In genomic region chr12:104091136-104091535, GRCh38 we compare ENCODE assay signal across 29 cellular contexts. TPM values are rescaled to one million over a fixed set of nuclear protein-coding genes. Genes with fewer than 3 reads are reported as not detected.
"Had no signal": no experiment of that assay in that cellular context is flagged by ENCODE, and none has a peak within 500 bp of the region (broad histone marks: within the 10 kb centered on the region; RNA-seq: fewer than 3 reads in every experiment).

No MANE protein-coding gene starts in this region.

- H3K4me3 ChIP-seq: dorsolateral prefrontal cortex, esophagus muscularis mucosa, gastrocnemius medialis, left ventricle myocardium inferior, lower lobe of right lung, mucosa of descending colon, pancreas, psoas muscle, right lobe of liver, spleen, tibial artery, upper lobe of left lung, uterus had no signal

- H3K27ac ChIP-seq: dorsolateral prefrontal cortex, epithelial cell of prostate, esophagus muscularis mucosa, gastrocnemius medialis, left ventricle myocardium inferior, lower lobe of right lung, pancreas, psoas muscle, right lobe of liver, spleen, tibial artery, upper lobe of left lung, uterus had no signal

- H3K27me3 Mint-ChIP-seq: naive thymus-derived CD8-positive, alpha-beta T cell; stimulated activated memory B cell treated with anti-CD40 and anti-IgM and Interleukin-4, amounts not matched to agents 10 μg/mL and 1 μg/mL and 100 μg/mL, for 72 hours; stimulated activated naive CD8-positive, alpha-beta T cell treated with anti-CD3 and anti-CD28 coated beads, Interleukin-15, Interleukin-2, amounts not matched to agents 100 ng/mL and 50 ng/mL, for 24 hours had no signal

- H3K4me3 Mint-ChIP-seq: immature natural killer cell; naive thymus-derived CD8-positive, alpha-beta T cell; neural crest cell; stimulated activated memory B cell treated with anti-CD40 and anti-IgM and Interleukin-4, amounts not matched to agents 10 μg/mL and 1 μg/mL and 100 μg/mL, for 72 hours; stimulated activated naive CD8-positive, alpha-beta T cell treated with anti-CD3 and anti-CD28 coated beads, Interleukin-15, Interleukin-2, amounts not matched to agents 100 ng/mL and 50 ng/mL, for 24 hours had no signal

- H3K9me3 ChIP-seq: esophagus muscularis mucosa, gastrocnemius medialis, left ventricle myocardium inferior, lower lobe of right lung, mucosa of descending colon, pancreas, psoas muscle, right lobe of liver, spleen, tibial artery, upper lobe of left lung, uterus had no signal

- H3K4me1 ChIP-seq: esophagus muscularis mucosa, gastrocnemius medialis, left ventricle myocardium inferior, lower lobe of right lung, pancreas, psoas muscle, right lobe of liver, spleen, tibial artery, upper lobe of left lung, uterus had no signal

- H3K4me1 Mint-ChIP-seq: immature natural killer cell; naive thymus-derived CD8-positive, alpha-beta T cell; stimulated activated memory B cell treated with anti-CD40 and anti-IgM and Interleukin-4, amounts not matched to agents 10 μg/mL and 1 μg/mL and 100 μg/mL, for 72 hours had no signal

- H3K27ac Mint-ChIP-seq: stimulated activated memory B cell treated with anti-CD40 and anti-IgM and Interleukin-4, amounts not matched to agents 10 μg/mL and 1 μg/mL and 100 μg/mL, for 72 hours; stimulated activated naive CD8-positive, alpha-beta T cell treated with anti-CD3 and anti-CD28 coated beads, Interleukin-15, Interleukin-2, amounts not matched to agents 100 ng/mL and 50 ng/mL, for 24 hours had no signal

- H3K9me3 Mint-ChIP-seq: immature natural killer cell; naive thymus-derived CD8-positive, alpha-beta T cell; neural crest cell; stimulated activated memory B cell treated with anti-CD40 and anti-IgM and Interleukin-4, amounts not matched to agents 10 μg/mL and 1 μg/mL and 100 μg/mL, for 72 hours; stimulated activated naive CD8-positive, alpha-beta T cell treated with anti-CD3 and anti-CD28 coated beads, Interleukin-15, Interleukin-2, amounts not matched to agents 100 ng/mL and 50 ng/mL, for 24 hours had no signal

- DNase-seq: cortex of kidney; dorsolateral prefrontal cortex; effector CD8-positive, alpha-beta T cell; gastrocnemius medialis; glutamatergic neuron; immature natural killer cell; kidney; left cardiac atrium; left ventricle myocardium inferior; lower lobe of right lung; mucosa of descending colon; naive thymus-derived CD8-positive, alpha-beta T cell; occipital lobe; pancreas; psoas muscle; retina; right lobe of liver; spleen; stimulated activated CD4-positive, alpha-beta T cell treated with anti-CD3 and anti-CD28 coated beads, Interleukin-15, amount 100 ng/mL, for 24 hours; stimulated activated CD4-positive, alpha-beta T cell treated with anti-CD3 and anti-CD28 coated beads, Interleukin-1b, Interleukin-23, amount 100 ng/mL, for 48 hours; stimulated activated CD4-positive, alpha-beta T cell treated with anti-CD3 and anti-CD28 coated beads, Interleukin-4, amount 100 ng/mL, for 24 hours; tibial artery; upper lobe of left lung; uterus had no signal

- H3K36me3 ChIP-seq: uterus had no signal

- ATAC-seq: gastrocnemius medialis; left cardiac atrium; lower lobe of right lung; mucosa of descending colon; naive thymus-derived CD8-positive, alpha-beta T cell; pancreas; psoas muscle; right lobe of liver; stimulated activated memory B cell treated with anti-CD40 and anti-IgM and Interleukin-4, amounts not matched to agents 10 μg/mL and 1 μg/mL and 100 μg/mL, for 72 hours had no signal

- H3K27me3 ChIP-seq: dorsolateral prefrontal cortex, esophagus muscularis mucosa, gastrocnemius medialis, pancreas, right lobe of liver, spleen, tibial artery, upper lobe of left lung, uterus had no signal

RNA-seq across cellular contexts. Expression of gene GLT8D2, which starts 41.1 kb away (rescaled TPM):
- total RNA-seq: naive thymus-derived CD8-positive, alpha-beta T cell had no signal
- polyA plus RNA-seq: naive thymus-derived CD8-positive, alpha-beta T cell had no signal
